11 cellular contexts compared by ENCODE assay signal in the genomic region with DNA sequence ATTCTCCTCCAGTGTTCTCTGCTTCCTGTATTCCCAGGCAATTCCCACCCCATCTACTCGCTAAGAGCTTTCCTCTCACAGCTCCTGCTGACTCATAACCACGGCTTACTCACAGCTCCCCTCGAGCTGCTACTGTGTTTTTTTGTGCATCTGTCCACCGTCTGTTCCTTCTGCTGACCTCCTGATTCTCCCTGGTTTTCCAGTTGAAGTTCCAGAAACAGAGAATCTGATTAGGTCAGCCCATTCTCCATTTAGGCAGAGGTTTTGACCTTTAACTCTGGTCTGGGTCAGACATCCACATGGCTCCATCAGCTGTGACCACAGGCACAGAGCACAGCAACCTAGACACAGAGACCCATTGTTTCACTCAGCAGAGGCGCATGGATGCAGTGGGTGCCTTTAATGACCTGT. TPM values are rescaled to one million over a fixed set of nuclear protein-coding genes. Genes with fewer than 3 reads are reported as not detected.
DNase-seq lines count a peak whose midpoint lies in the region; TF ChIP-seq lines count a peak whose summit lies in the region.
"Had no signal": no experiment of that assay in that cellular context is flagged by ENCODE, and none has a peak within 500 bp of the region (broad histone marks: within the 10 kb centered on the region; RNA-seq: fewer than 3 reads in every experiment).

No MANE protein-coding gene starts in this region.

- POLR2A ChIA-PET in CD4-positive, alpha-beta memory T cell (lab: Charles Lee; ENCODE audit: partially characterized antibody), result no interaction called here

- H3K4me1 ChIP-seq in CD4-positive, alpha-beta memory T cell (ENCODE audit: insufficient read depth, low read length), result peaks cover 8% of the 10 kb centered on the region
- H3K4me1 ChIP-seq: Caco-2 had no signal

- intact Hi-C loops in CD4-positive, alpha-beta memory T cell (cut with micrococcal nuclease), result no loop called here

- peaks cover 6 to 9% (median 7%) of the 10 kb centered on the region in 4 donors for H3K4me1 Mint-ChIP-seq in CD4-positive, alpha-beta memory T cell
- peaks cover 7% of the 10 kb centered on the region for H3K4me1 Mint-ChIP-seq in activated naive CD8-positive, alpha-beta T cell treated with anti-CD3 and anti-CD28 coated beads for 36 hours

- H3K27me3 Mint-ChIP-seq in CD4-positive, alpha-beta memory T cell, result no peaks in the 10 kb centered on the region
- no peaks in the 10 kb centered on the region for H3K27me3 Mint-ChIP-seq in activated naive CD8-positive, alpha-beta T cell treated with anti-CD3 and anti-CD28 coated beads for 36 hours
- H3K27me3 Mint-ChIP-seq: activated naive CD8-positive, alpha-beta T cell had no signal

- in situ Hi-C loops in ACHN (cut with HindIII; ENCODE audit: low pct_ligation_motif_present, low pct_unique_long_range_greater_than_20kb, low sequenced_read_pairs), result no loop called here

- H3K36me3 ChIP-seq in WERI-Rb-1, result no peaks in the 10 kb centered on the region
- H3K36me3 ChIP-seq in CD4-positive, alpha-beta memory T cell (ENCODE audit: insufficient read depth, low read length), result no peaks in the 10 kb centered on the region

- CTCF ChIA-PET in CD4-positive, alpha-beta memory T cell (lab: Charles Lee; ENCODE audit: partially characterized antibody), result no interaction called here

- H3K9me3 ChIP-seq in WERI-Rb-1 (ENCODE audit: severe bottlenecking), result no peaks in the 10 kb centered on the region
- no peaks in the 10 kb centered on the region for H3K9me3 ChIP-seq in CD4-positive, alpha-beta memory T cell (ENCODE audit: control insufficient read depth in 1 of 2, low read length in 2 of 2)
- H3K9me3 ChIP-seq: Caco-2 had no signal

- no peak overlapping the region for H3K4me3 ChIP-seq in WERI-Rb-1 (ENCODE audit: low read depth, low read length)
- H3K4me3 ChIP-seq in CD4-positive, alpha-beta memory T cell (ENCODE audit: low read length in 2 of 2), result no peak overlapping the region

- peaks cover 0 to 7% of the 10 kb centered on the region in 2 donors for H3K36me3 Mint-ChIP-seq in CD4-positive, alpha-beta memory T cell
- peaks cover 6% of the 10 kb centered on the region for H3K36me3 Mint-ChIP-seq in activated naive CD8-positive, alpha-beta T cell treated with anti-CD3 and anti-CD28 coated beads for 36 hours

- no peak overlapping the region for H3K27ac Mint-ChIP-seq in CD4-positive, alpha-beta memory T cell
- no peak overlapping the region for H3K27ac Mint-ChIP-seq in activated naive CD8-positive, alpha-beta T cell treated with anti-CD3 and anti-CD28 coated beads for 36 hours
- H3K27ac Mint-ChIP-seq: activated naive CD8-positive, alpha-beta T cell; WTC11 had no signal

- no peak overlapping the region for H3K4me3 Mint-ChIP-seq in CD4-positive, alpha-beta memory T cell
- no peak overlapping the region for H3K4me3 Mint-ChIP-seq in activated naive CD8-positive, alpha-beta T cell treated with anti-CD3 and anti-CD28 coated beads for 36 hours
- H3K4me3 Mint-ChIP-seq: activated naive CD8-positive, alpha-beta T cell; WTC11 had no signal

- H3K27me3 ChIP-seq in WERI-Rb-1 (ENCODE audit: insufficient read depth, low read depth, severe bottlenecking), result no peaks in the 10 kb centered on the region
- no peaks in the 10 kb centered on the region for H3K27me3 ChIP-seq in CD4-positive, alpha-beta memory T cell (ENCODE audit: insufficient read depth, low read length)

- H3K9me3 Mint-ChIP-seq in CD4-positive, alpha-beta memory T cell, result peaks cover 0 to 5% (median 0%) of the 10 kb centered on the region in 8 donors
- peaks cover 3% of the 10 kb centered on the region for H3K9me3 Mint-ChIP-seq in activated naive CD8-positive, alpha-beta T cell treated with anti-CD3 and anti-CD28 coated beads for 36 hours

- peak overlapping the region; percentile 54 for H3K27ac ChIP-seq in WERI-Rb-1
- H3K27ac ChIP-seq in CD4-positive, alpha-beta memory T cell (ENCODE audit: low read depth, low read length), result no peak overlapping the region

- no peak for TF ChIP-seq CTCF in WERI-Rb-1 (IDR thresholded peaks at IDR 0.05; ENCODE audit: low read depth, low read length)

- DNase-seq in ACHN (peak; percentile 76), HPDE6-E6E7 (ENCODE audit: extremely low spot score) (peak; percentile 81), WERI-Rb-1 (peak; percentile 48), hepatic stellate cell (ENCODE audit: low spot score) (peak; percentile 92), AML-193 (lab: John Stamatoyannopoulos, UW) (no peak)
- DNase-seq in activated CD4-positive, alpha-beta T cell treated with anti-CD3 and anti-CD28 coated beads, Interleukin-2, amount 50 U/mL, for 4 hours, result no peak
- no peak for DNase-seq in CD4-positive, alpha-beta memory T cell
- no peak for DNase-seq in activated naive CD8-positive, alpha-beta T cell treated with anti-CD3 and anti-CD28 coated beads for 36 hours
- DNase-seq: Caco-2 had no signal

RNA-seq across cellular contexts. Expression of a gene that starts 5.5 kb away (rescaled TPM):
- 10 to 100 TPM; 16.9 to 19.2 TPM for total RNA-seq in CD4-positive, alpha-beta memory T cell
- polyA plus RNA-seq in CD4-positive, alpha-beta memory T cell, result 10 to 100 TPM; 46.8 to 78.9 TPM
- total RNA-seq in activated naive CD8-positive, alpha-beta T cell treated with anti-CD3 and anti-CD28 coated beads for 36 hours, result 10 to 100 TPM; 22.9 to 23.5 TPM

RNA-seq across cellular contexts. Expression of a gene that starts 45.7 kb away (rescaled TPM):
- 10 to 100 TPM; 61.4 to 64.3 TPM for total RNA-seq in CD4-positive, alpha-beta memory T cell
- 10 to 100 TPM; 61.3 to 68.8 TPM for polyA plus RNA-seq in CD4-positive, alpha-beta memory T cell
- total RNA-seq in activated naive CD8-positive, alpha-beta T cell treated with anti-CD3 and anti-CD28 coated beads for 36 hours, result 10 to 100 TPM; 25.5 to 27.1 TPM

Comparison
In these comparisons a context has a peak if more than half of its experiments do, and no peak if none do; other contexts are left out.
1. DNase-seq: peak in ACHN (single experiment), HPDE6-E6E7 (single experiment), WERI-Rb-1 (single experiment) and hepatic stellate cell (single experiment); none in AML-193 (0 of 2), activated CD4-positive, alpha-beta T cell treated with anti-CD3 and anti-CD28 coated beads, Interleukin-2, amount 50 U/mL, for 4 hours (0 of 2), CD4-positive, alpha-beta memory T cell (0 of 5) and activated naive CD8-positive, alpha-beta T cell treated with anti-CD3 and anti-CD28 coated beads for 36 hours (single experiment).